In genomic region chr9:81536242-81537025, GRCh38 we compare ENCODE assay signal across 2 cellular contexts.
TF ChIP-seq lines count a peak whose summit lies in the region.

No MANE protein-coding gene starts in this region.

TF ChIP-seq in IMR-90, 13 proteins besides CTCF, POLR2A, EP300 and RAD21 (continued from another document):
- TF ChIP-seq NFE2L2 (IDR thresholded peaks at IDR 0.05; ENCODE audit: low read depth, low read length) (no peak), USF2 (IDR thresholded peaks at IDR 0.05; ENCODE audit: low read depth, low read length) (no peak), BHLHE40 (IDR thresholded peaks at IDR 0.05; ENCODE audit: low read depth, low read length) (no peak), RCOR1 (IDR thresholded peaks at IDR 0.05; ENCODE audit: insufficient replicate concordance, low read length) (no peak), CEBPB (IDR thresholded peaks at IDR 0.05; ENCODE audit: low read depth, low read length) (no peak), CHD1 (IDR thresholded peaks at IDR 0.05; ENCODE audit: low read depth, low read length) (no peak), MAFK (IDR thresholded peaks at IDR 0.05; ENCODE audit: low read depth, low read length) (no peak), FOS (IDR thresholded peaks at IDR 0.05; ENCODE audit: low read depth, low read length) (no peak), SMC3 (IDR thresholded peaks at IDR 0.05; ENCODE audit: low read depth, low read length) (no peak)

TF ChIP-seq in HepG2, 621 proteins besides CTCF, POLR2A, EP300 and RAD21 (continued from another document):
- TF ChIP-seq ZNF512B (CRISPR knock-in tag; IDR thresholded peaks at IDR 0.05; ENCODE audit: borderline replicate concordance) (0 out of 2 replicates have a peak, but pooled peaks have one; percentile 74), ZNF232 (CRISPR knock-in tag; IDR thresholded peaks at IDR 0.05; ENCODE audit: borderline replicate concordance) (no peak), ATF4 (CRISPR knock-in tag; IDR thresholded peaks at IDR 0.05) (no peak), ZNF775 (CRISPR knock-in tag; IDR thresholded peaks at IDR 0.05; ENCODE audit: borderline replicate concordance) (no peak), ZFP1 (CRISPR knock-in tag; IDR thresholded peaks at IDR 0.05) (no peak), TGIF2 (CRISPR knock-in tag; IDR thresholded peaks at IDR 0.05) (no peak), ZNF768 (CRISPR knock-in tag; IDR thresholded peaks at IDR 0.05) (no peak), ZNF672 (CRISPR knock-in tag; IDR thresholded peaks at IDR 0.05) (no peak), ZNF747 (CRISPR knock-in tag; IDR thresholded peaks at IDR 0.05; ENCODE audit: borderline replicate concordance) (no peak), ZNF512 (CRISPR knock-in tag; IDR thresholded peaks at IDR 0.05) (peak; percentile 91), ZFY (CRISPR knock-in tag; IDR thresholded peaks at IDR 0.05) (0 out of 2 replicates have a peak, but pooled peaks have one; percentile 20), ZBTB14 (CRISPR knock-in tag; IDR thresholded peaks at IDR 0.05) (no peak), SALL2 (CRISPR knock-in tag; IDR thresholded peaks at IDR 0.05) (no peak), TFAP4 (IDR thresholded peaks at IDR 0.05; ENCODE audit: borderline replicate concordance, low read depth) (no peak), ZNF17 (CRISPR knock-in tag; IDR thresholded peaks at IDR 0.05) (no peak), ZNF816 (CRISPR knock-in tag; IDR thresholded peaks at IDR 0.05; ENCODE audit: borderline replicate concordance) (no peak), ZNF496 (CRISPR knock-in tag; IDR thresholded peaks at IDR 0.05; ENCODE audit: insufficient replicate concordance) (no peak), IRF1 (CRISPR knock-in tag; IDR thresholded peaks at IDR 0.05; ENCODE audit: low read depth) (no peak), RARG (CRISPR knock-in tag; IDR thresholded peaks at IDR 0.05; ENCODE audit: low read depth) (no peak)
TF ChIP-seq in HepG2: peak in this region for 3.
